ENCODE assay signal across 22 cellular contexts in genomic region chr3:146404451-146404850, GRCh38.
"Had no signal": no experiment of that assay in that cellular context is flagged by ENCODE, and none has a peak within 500 bp of the region (broad histone marks: within the 10 kb centered on the region; RNA-seq: fewer than 3 reads in every experiment).

No MANE protein-coding gene starts in this region.

- H3K4me1 Mint-ChIP-seq: activated B cell treated with CpG ODN at 0.5 μM for 24 hours; activated CD4-positive, alpha-beta memory T cell treated with anti-CD3 and anti-CD28 coated beads, Interleukin-2, amount 10 ng/mL, durations not matched to agents 7 days and 5 days; activated naive CD4-positive, alpha-beta T cell treated with anti-CD3 and anti-CD28 coated beads, Interleukin-2, amount 10 ng/mL, durations not matched to agents 7 days and 5 days; activated naive CD8-positive, alpha-beta T cell treated with anti-CD3 and anti-CD28 coated beads, Interleukin-2, amount 50 U/mL, for 24 hours; naive thymus-derived CD8-positive, alpha-beta T cell had no signal

- H3K4me3 ChIP-seq: gastrocnemius medialis, heart left ventricle, prostate gland, tibial nerve had no signal

- H3K36me3 Mint-ChIP-seq: activated naive CD4-positive, alpha-beta T cell treated with anti-CD3 and anti-CD28 coated beads, Interleukin-2, amount 10 ng/mL, durations not matched to agents 7 days and 5 days had no signal

- H3K9me3 Mint-ChIP-seq: activated B cell treated with CpG ODN at 0.5 μM for 24 hours; activated T-cell treated with anti-CD3 and anti-CD28 coated beads, Interleukin-2, amount 50 U/mL, for 24 hours; stimulated activated naive CD8-positive, alpha-beta T cell treated with anti-CD3 and anti-CD28 coated beads, Interleukin-15, Interleukin-2, amounts not matched to agents 100 ng/mL and 50 ng/mL, for 24 hours; T-helper 2 cell treated with Interferon-gamma antibody and Interleukin-4, amounts not matched to agents 5 μg/mL and 100 μg/mL, for 36 hours had no signal

- DNase-seq: activated B cell treated with CpG ODN at 0.5 μM for 24 hours; activated CD4-positive, alpha-beta memory T cell treated with anti-CD3 and anti-CD28 coated beads, Interleukin-2, amount 10 ng/mL, durations not matched to agents 7 days and 5 days; activated CD4-positive, alpha-beta T cell treated with anti-CD3 and anti-CD28 coated beads for 4 hours; activated effector memory CD4-positive, alpha-beta T cell treated with Interleukin-2 at 50 U/mL for 16 hours; activated naive CD4-positive, alpha-beta T cell treated with anti-CD3 and anti-CD28 coated beads, Interleukin-2, amount 10 ng/mL, durations not matched to agents 7 days and 5 days; activated naive CD8-positive, alpha-beta T cell treated with anti-CD3 and anti-CD28 coated beads, Interleukin-2, amount 50 U/mL, for 24 hours; activated T-cell treated with anti-CD3 and anti-CD28 coated beads, Interleukin-2, amount 50 U/mL, for 24 hours; dermis blood vessel endothelial cell; effector memory CD4-positive, alpha-beta T cell; gastrocnemius medialis; heart left ventricle; left cardiac atrium; mesenchymal stem cell; naive thymus-derived CD8-positive, alpha-beta T cell; right cardiac atrium; small intestine; stimulated activated CD4-positive, alpha-beta T cell treated with anti-CD3 and anti-CD28 coated beads, Interleukin-15, amount 100 ng/mL, for 24 hours; stimulated activated CD4-positive, alpha-beta T cell treated with anti-CD3 and anti-CD28 coated beads, Interleukin-2, amount 100 ng/mL, for 48 hours had no signal

- H3K27ac Mint-ChIP-seq: activated B cell treated with CpG ODN at 0.5 μM for 24 hours; activated CD4-positive, alpha-beta memory T cell treated with anti-CD3 and anti-CD28 coated beads, Interleukin-2, amount 10 ng/mL, durations not matched to agents 7 days and 5 days; activated naive CD4-positive, alpha-beta T cell treated with anti-CD3 and anti-CD28 coated beads, Interleukin-2, amount 10 ng/mL, durations not matched to agents 7 days and 5 days; activated naive CD8-positive, alpha-beta T cell treated with anti-CD3 and anti-CD28 coated beads, Interleukin-2, amount 50 U/mL, for 24 hours; activated T-cell treated with anti-CD3 and anti-CD28 coated beads, Interleukin-2, amount 50 U/mL, for 24 hours; naive thymus-derived CD8-positive, alpha-beta T cell; stimulated activated naive CD8-positive, alpha-beta T cell treated with anti-CD3 and anti-CD28 coated beads, Interleukin-15, Interleukin-2, amounts not matched to agents 100 ng/mL and 50 ng/mL, for 24 hours; T-helper 2 cell treated with Interferon-gamma antibody and Interleukin-4, amounts not matched to agents 5 μg/mL and 100 μg/mL, for 36 hours had no signal

- H3K4me3 Mint-ChIP-seq: activated B cell treated with CpG ODN at 0.5 μM for 24 hours; activated CD4-positive, alpha-beta memory T cell treated with anti-CD3 and anti-CD28 coated beads, Interleukin-2, amount 10 ng/mL, durations not matched to agents 7 days and 5 days; activated naive CD4-positive, alpha-beta T cell treated with anti-CD3 and anti-CD28 coated beads, Interleukin-2, amount 10 ng/mL, durations not matched to agents 7 days and 5 days; activated naive CD8-positive, alpha-beta T cell treated with anti-CD3 and anti-CD28 coated beads, Interleukin-2, amount 50 U/mL, for 24 hours; activated T-cell treated with anti-CD3 and anti-CD28 coated beads, Interleukin-2, amount 50 U/mL, for 24 hours; naive thymus-derived CD8-positive, alpha-beta T cell; stimulated activated naive CD8-positive, alpha-beta T cell treated with anti-CD3 and anti-CD28 coated beads, Interleukin-15, Interleukin-2, amounts not matched to agents 100 ng/mL and 50 ng/mL, for 24 hours; T-helper 2 cell treated with Interferon-gamma antibody and Interleukin-4, amounts not matched to agents 5 μg/mL and 100 μg/mL, for 36 hours had no signal

- ATAC-seq: activated naive CD8-positive, alpha-beta T cell treated with anti-CD3 and anti-CD28 coated beads, Interleukin-2, amount 50 U/mL, for 24 hours; gastrocnemius medialis; heart left ventricle; left cardiac atrium; naive thymus-derived CD8-positive, alpha-beta T cell; right cardiac atrium had no signal

- H3K27me3 Mint-ChIP-seq: activated CD4-positive, alpha-beta memory T cell treated with anti-CD3 and anti-CD28 coated beads, Interleukin-2, amount 10 ng/mL, durations not matched to agents 7 days and 5 days; activated naive CD4-positive, alpha-beta T cell treated with anti-CD3 and anti-CD28 coated beads, Interleukin-2, amount 10 ng/mL, durations not matched to agents 7 days and 5 days; stimulated activated naive CD8-positive, alpha-beta T cell treated with anti-CD3 and anti-CD28 coated beads, Interleukin-15, Interleukin-2, amounts not matched to agents 100 ng/mL and 50 ng/mL, for 24 hours had no signal
